In the genomic region with DNA sequence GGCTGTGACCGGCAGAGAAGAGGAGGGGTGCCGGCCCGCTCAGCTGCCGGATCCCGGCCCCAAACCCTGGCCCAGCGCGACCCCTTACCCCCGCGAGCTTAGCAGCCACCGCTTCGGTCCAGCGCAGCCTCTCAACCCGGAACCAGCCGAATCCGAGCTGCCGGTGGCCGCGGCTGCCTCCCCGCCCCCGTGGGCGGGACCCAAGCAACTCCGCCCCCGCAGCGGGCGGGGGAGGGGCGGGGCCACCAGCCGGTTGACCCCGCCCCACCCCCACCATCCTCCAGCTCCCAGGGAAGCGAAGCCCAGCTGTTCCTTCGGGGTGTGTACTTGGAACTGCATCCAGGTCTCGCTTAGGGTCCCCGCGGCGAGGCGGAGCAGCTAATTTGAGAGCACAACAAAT, we compare ENCODE assay signal across 8 cellular contexts. TPM values are rescaled to one million over a fixed set of nuclear protein-coding genes. Genes with fewer than 3 reads are reported as not detected.
A peak's percentile ranks its signal among the peaks of the same experiment; 100 is the strongest.
DNase-seq lines count a peak whose midpoint lies in the region; ATAC-seq and FAIRE-seq lines count a peak whose summit lies in the region.

A gene (minus strand): TSS at position 138 of the 400 bp plus-strand sequence. CDS start 611 bp downstream, outside the sequence.

- in situ Hi-C loops in ACHN (cut with HindIII; ENCODE audit: low pct_ligation_motif_present, low pct_unique_long_range_greater_than_20kb, low sequenced_read_pairs): no loop called here

- peak; percentile 54 for ATAC-seq in GM19043 (IDR thresholded peaks at IDR 0.05; ENCODE audit: low read depth, unreplicated experiment)

- FAIRE-seq in HTR-8/SVneo (lab: Jason Lieb, UNC): no peak

- H3K4me1 ChIP-seq in NT2/D1 (ENCODE audit: insufficient read depth, insufficient read length): peaks cover 8% of the 10 kb centered on the region
- H3K4me1 ChIP-seq in mononuclear cell (ENCODE audit: insufficient read depth, low read length): peaks cover 15% of the 10 kb centered on the region

- H3K9me3 ChIP-seq in NT2/D1 (ENCODE audit: insufficient read depth, low read length) (no peaks in the 10 kb centered on the region), mononuclear cell (ENCODE audit: low read depth, low read length) (no peaks in the 10 kb centered on the region)

- H3K4me3 ChIP-seq in NT2/D1 (ENCODE audit: insufficient read length, low read depth) (peak within 1 kb of the TSS; percentile 75), mononuclear cell (ENCODE audit: low read length) (peak within 1 kb of the TSS; percentile 54)

- no peaks in the 10 kb centered on the region for H3K36me3 ChIP-seq in NT2/D1 (ENCODE audit: insufficient read depth, insufficient read length, low read length)

- peak within 1 kb of the TSS; percentile 87 for H3K9ac ChIP-seq in NT2/D1 (ENCODE audit: insufficient read length, low read depth)

- H3K27me3 ChIP-seq in NT2/D1 (ENCODE audit: insufficient read depth, insufficient read length) (peaks cover 15% of the 10 kb centered on the region), mononuclear cell (ENCODE audit: insufficient read depth, low read length) (peaks cover 3% of the 10 kb centered on the region)

- DNase-seq in ACHN (peak; percentile 80), HTR-8/SVneo (ENCODE audit: insufficient read length, low spot score) (peak; percentile 81), NT2/D1 (ENCODE audit: low read depth, low spot score) (no peak), epidermal melanocyte (ENCODE audit: insufficient read length, low spot score) (peak; percentile 92)
- DNase-seq in activated CD8-positive, alpha-beta memory T cell treated with anti-CD3 and anti-CD28 coated beads, Interleukin-2, amount 50 U/mL, for 48 hours: peak; percentile 87
- peak; percentile 62 to 69 for DNase-seq in stimulated activated CD8-positive, alpha-beta memory T cell treated with anti-CD3 and anti-CD28 coated beads, Interleukin-2, amount 100 ng/mL, for 48 hours (ENCODE audit: low read depth in 2 of 2)

RNA-seq across cellular contexts. Expression of the gene that starts here (rescaled TPM):
- 9.9 TPM for total RNA-seq in mononuclear cell
